18 cellular contexts compared by ENCODE assay signal in genomic region chr20:11101243-11101642, GRCh38.
DNase-seq lines count a peak whose midpoint lies in the region; ATAC-seq, FAIRE-seq and TF ChIP-seq lines count a peak whose summit lies in the region.
"Had no signal": no experiment of that assay in that cellular context is flagged by ENCODE, and none has a peak within 500 bp of the region (broad histone marks: within the 10 kb centered on the region; RNA-seq: fewer than 3 reads in every experiment).

No MANE protein-coding gene starts in this region.

- peak overlapping the region; percentile 93 for H2AFZ ChIP-seq in endothelial cell of umbilical vein (ENCODE audit: low read depth, low read length)

- ATAC-seq in RWPE2 (ENCODE audit: low read depth) (0 out of 3 replicates have a peak, but pooled peaks have one; percentile 38), lung (ENCODE audit: insufficient read depth, low FRiP score) (peak; percentile 11), left ventricle myocardium superior (no peak)
- ATAC-seq: GM12878, left cardiac atrium, Panc1, SK-N-SH treated with all-trans-retinoic acid at 6 μM for 48 hours had no signal

- DNase-seq in Calu3 (no peak), RWPE2 (ENCODE audit: low spot score) (no peak), endothelial cell of umbilical vein (ENCODE audit: low read depth, low spot score) (peak; percentile 78), lung (ENCODE audit: low spot score) (no peak), NCI-H2081 treated with DMSO at 0.1 percent for 48 hours (lab: John Stamatoyannopoulos, UW) (no peak), GOT3 (lab: John Stamatoyannopoulos, UW) (no peak), left ventricle myocardium superior (no peak), DMS79 treated with DMSO at 0.1 percent for 48 hours (lab: John Stamatoyannopoulos, UW) (no peak)
- DNase-seq: activated naive CD4-positive, alpha-beta T cell treated with Interleukin-2 at 50 U/mL for 16 hours; activated T-cell treated with anti-CD3 and anti-CD28 coated beads for 4 hours; left cardiac atrium; NCI-H82 had no signal

- peak overlapping the region; percentile 59 for H3K4me2 ChIP-seq in endothelial cell of umbilical vein (ENCODE audit: insufficient read depth, low read length)

- H3K27me3 ChIP-seq in RWPE2 (ENCODE audit: insufficient read depth, poor library complexity, severe bottlenecking) (no peaks in the 10 kb centered on the region), endothelial cell of umbilical vein (ENCODE audit: control insufficient read depth in 2 of 2, insufficient read depth in 2 of 2, low read length in 2 of 2) (no peaks in the 10 kb centered on the region), lung (ENCODE audit: control insufficient read depth, insufficient read depth) (no peaks in the 10 kb centered on the region)
- H3K27me3 ChIP-seq: right atrium auricular region, vagina had no signal

- H3K79me2 ChIP-seq in endothelial cell of umbilical vein (ENCODE audit: control insufficient read depth, insufficient read depth, low read length) = no peaks in the 10 kb centered on the region

- H3K4me3 ChIP-seq in RWPE2 (ENCODE audit: severe bottlenecking) (no peak overlapping the region), endothelial cell of umbilical vein (replicated peaks in 1 of 3; ENCODE audit: insufficient read depth in 1 of 3, low read depth in 1 of 3, low read length in 3 of 3) (no peak overlapping the region), lung (no peak overlapping the region)
- H3K4me3 ChIP-seq: GM12878, right atrium auricular region, vagina had no signal

- H3K9me1 ChIP-seq in endothelial cell of umbilical vein (replicated peaks; ENCODE audit: control insufficient read depth, extremely low read depth, insufficient read depth, low read length) = no peaks in the 10 kb centered on the region

- H3K36me3 Mint-ChIP-seq in Calu3 (ENCODE audit: insufficient read depth, unreplicated experiment) = no peaks in the 10 kb centered on the region

- H3K9me3 ChIP-seq in RWPE2 (ENCODE audit: severe bottlenecking) = no peaks in the 10 kb centered on the region
- no peaks in the 10 kb centered on the region for H3K9me3 ChIP-seq in endothelial cell of umbilical vein (replicated peaks; ENCODE audit: control insufficient read depth, insufficient read depth, low read length)
- H3K9me3 ChIP-seq in lung (ENCODE audit: control insufficient read depth in 2 of 2, insufficient read depth in 1 of 2, low read length in 1 of 2) = no peaks in the 10 kb centered on the region
- H3K9me3 ChIP-seq: right atrium auricular region, vagina had no signal

- CTCF ChIA-PET in Calu3 (lab: Charles Lee) = no interaction called here
- CTCF ChIA-PET in endothelial cell of umbilical vein (lab: Charles Lee) = no interaction called here

- no peak overlapping the region for H3K9ac ChIP-seq in endothelial cell of umbilical vein (replicated peaks; ENCODE audit: extremely low read depth, insufficient read depth, low read length)

- H3K4me1 ChIP-seq in RWPE2 (ENCODE audit: insufficient read depth, poor library complexity, severe bottlenecking) (no peaks in the 10 kb centered on the region), endothelial cell of umbilical vein (ENCODE audit: control insufficient read depth, extremely low read depth, insufficient read depth, low read length) (peaks cover 12% of the 10 kb centered on the region), lung (ENCODE audit: control insufficient read depth in 2 of 2, insufficient read depth in 2 of 2, low read length in 2 of 2) (no peaks in the 10 kb centered on the region)
- H3K4me1 ChIP-seq: right atrium auricular region, vagina had no signal

- FAIRE-seq in endothelial cell of umbilical vein (lab: Jason Lieb, UNC) = peak; percentile 94
- FAIRE-seq: G401.6, GM12878 had no signal

- H3K36me3 ChIP-seq in RWPE2 (ENCODE audit: low read depth) (no peaks in the 10 kb centered on the region), endothelial cell of umbilical vein (ENCODE audit: control insufficient read depth in 2 of 2, extremely low read depth in 1 of 2, insufficient read depth in 2 of 2, low read length in 2 of 2) (no peaks in the 10 kb centered on the region), lung (ENCODE audit: control insufficient read depth in 2 of 2, insufficient read depth in 2 of 2, low read length in 2 of 2) (no peaks in the 10 kb centered on the region)
- H3K36me3 ChIP-seq: right atrium auricular region, vagina had no signal

- no peak overlapping the region for H3K27ac ChIP-seq in RWPE2 (ENCODE audit: poor library complexity, severe bottlenecking)
- no peak overlapping the region for H3K27ac ChIP-seq in endothelial cell of umbilical vein (ENCODE audit: insufficient read depth, low read depth, low read length)
- H3K27ac ChIP-seq in lung (ENCODE audit: low read depth in 1 of 2, low read length in 1 of 2) = no peak overlapping the region
- H3K27ac ChIP-seq: right atrium auricular region, vagina had no signal

- peaks cover 3% of the 10 kb centered on the region for H3K9me3 Mint-ChIP-seq in Calu3 (ENCODE audit: low read depth, unreplicated experiment)

- TF ChIP-seq POLR2A in endothelial cell of umbilical vein (IDR thresholded peaks at IDR 0.05; ENCODE audit: low read depth, low read length) = no peak

- H3K4me1 Mint-ChIP-seq in Calu3 (ENCODE audit: low read depth, unreplicated experiment) = peaks cover 27% of the 10 kb centered on the region

- BruUV-seq in Calu3 (replicated peaks; lab: Mats Ljungman, UMichigan) (no TSS peak), endothelial cell of umbilical vein (replicated peaks; lab: Mats Ljungman, UMichigan) (no TSS peak)

- H3K27ac Mint-ChIP-seq in Calu3 (ENCODE audit: unreplicated experiment) = peak overlapping the region; percentile 67

- no peaks in the 10 kb centered on the region for H3K27me3 Mint-ChIP-seq in Calu3 (ENCODE audit: unreplicated experiment)

- H3K4me3 Mint-ChIP-seq in Calu3 (ENCODE audit: low read depth, unreplicated experiment) = no peak overlapping the region

- 59 to 74% methylated on average over 2 of the region's 2 CpGs for WGBS in lung, 2 donors

- intact Hi-C loops in Calu3 (cut with micrococcal nuclease; ENCODE audit: unreplicated experiment) = no loop called here
- intact Hi-C loops in endothelial cell of umbilical vein (cut with micrococcal nuclease) = no loop called here
- intact Hi-C loops in left ventricle myocardium superior (cut with micrococcal nuclease) = no loop called here

- no peak for TF ChIP-seq CTCF in Calu3 (IDR thresholded peaks at IDR 0.05; ENCODE audit: unreplicated experiment)
- no peak for TF ChIP-seq CTCF in RWPE2 (IDR thresholded peaks at IDR 0.05; ENCODE audit: poor library complexity, severe bottlenecking)
- no peak for TF ChIP-seq CTCF in endothelial cell of umbilical vein (IDR thresholded peaks at IDR 0.05; ENCODE audit: extremely low read depth in 1 of 2, insufficient read depth in 1 of 2, low read depth in 1 of 2, low read length in 2 of 2)
- no peak for TF ChIP-seq CTCF in lung (IDR thresholded peaks at IDR 0.05; ENCODE audit: control extremely low read depth, extremely low read depth)

- dilution Hi-C loops in endothelial cell of umbilical vein (cut with MboI; ENCODE audit: extremely low pct_ligation_motif_present, low sequenced_read_pairs) = no loop called here

- POLR2A ChIA-PET in endothelial cell of umbilical vein (lab: Charles Lee) = no interaction called here

- H4K20me1 ChIP-seq in endothelial cell of umbilical vein (replicated peaks; ENCODE audit: control insufficient read depth, extremely low read depth, insufficient read depth, low read length) = no peaks in the 10 kb centered on the region

TF ChIP-seq in endothelial cell of umbilical vein, 7 proteins besides CTCF, POLR2A, EP300 and RAD21:
- TF ChIP-seq FOS (IDR thresholded peaks at IDR 0.05; ENCODE audit: borderline replicate concordance, insufficient read depth, low read length) = peak; percentile 86
- no peak for TF ChIP-seq MAX (IDR thresholded peaks at IDR 0.05; ENCODE audit: insufficient read depth, insufficient read length)
